ENCODE assay signal across 2 cellular contexts in genomic region chr19:33040994-33041827, GRCh38.
TF ChIP-seq lines count a peak whose summit lies in the region.

No MANE protein-coding gene starts in this region.

TF ChIP-seq in HCT116, 20 proteins besides CTCF, POLR2A, EP300 and RAD21:
- TF ChIP-seq SIN3A (IDR thresholded peaks at IDR 0.05; ENCODE audit: low read depth) (peak; percentile 59), ELF1 (IDR thresholded peaks at IDR 0.05; ENCODE audit: borderline replicate concordance, low read depth) (no peak), CEBPB (IDR thresholded peaks at IDR 0.05; ENCODE audit: low read depth) (peak; percentile 40; the same call in 1 of the 2 replicates), ATF3 (IDR thresholded peaks at IDR 0.05) (no peak), SRF (IDR thresholded peaks at IDR 0.05; ENCODE audit: low read depth) (no peak), EZH2phosphoT487 (IDR thresholded peaks at IDR 0.05; ENCODE audit: borderline replicate concordance) (no peak), EGR1 (IDR thresholded peaks at IDR 0.05; ENCODE audit: low read depth) (no peak), POLR2AphosphoS5 (IDR thresholded peaks at IDR 0.05; ENCODE audit: low read depth, low read length) (peak; percentile 56), YY1 (IDR thresholded peaks at IDR 0.05; ENCODE audit: extremely low read depth, insufficient replicate concordance, low read depth, low read length) (no peak), CBX3 (IDR thresholded peaks at IDR 0.05; ENCODE audit: low read depth) (peak; percentile 69; the same call in 1 of the 2 replicates), ZNF274 (IDR thresholded peaks at IDR 0.05; ENCODE audit: low read depth, low read length) (no peak), SP1 (IDR thresholded peaks at IDR 0.05; ENCODE audit: low read depth) (peak; percentile 89), TCF7L2 (IDR thresholded peaks at IDR 0.05; ENCODE audit: borderline replicate concordance, extremely low read depth, insufficient read depth, insufficient read length) (no peak), FOSL1 (IDR thresholded peaks at IDR 0.05; ENCODE audit: low read depth) (peak; percentile 66), JUND (IDR thresholded peaks at IDR 0.05) (peak; percentile 76), EZH2 (IDR thresholded peaks at IDR 0.05) (no peak), ZFX (IDR thresholded peaks at IDR 0.05) (0 out of 2 replicates have a peak, but pooled peaks have one; percentile 13), MAX (IDR thresholded peaks at IDR 0.05) (0 out of 2 replicates have a peak, but pooled peaks have one; percentile 30)
- TF ChIP-seq, protein P1, sequence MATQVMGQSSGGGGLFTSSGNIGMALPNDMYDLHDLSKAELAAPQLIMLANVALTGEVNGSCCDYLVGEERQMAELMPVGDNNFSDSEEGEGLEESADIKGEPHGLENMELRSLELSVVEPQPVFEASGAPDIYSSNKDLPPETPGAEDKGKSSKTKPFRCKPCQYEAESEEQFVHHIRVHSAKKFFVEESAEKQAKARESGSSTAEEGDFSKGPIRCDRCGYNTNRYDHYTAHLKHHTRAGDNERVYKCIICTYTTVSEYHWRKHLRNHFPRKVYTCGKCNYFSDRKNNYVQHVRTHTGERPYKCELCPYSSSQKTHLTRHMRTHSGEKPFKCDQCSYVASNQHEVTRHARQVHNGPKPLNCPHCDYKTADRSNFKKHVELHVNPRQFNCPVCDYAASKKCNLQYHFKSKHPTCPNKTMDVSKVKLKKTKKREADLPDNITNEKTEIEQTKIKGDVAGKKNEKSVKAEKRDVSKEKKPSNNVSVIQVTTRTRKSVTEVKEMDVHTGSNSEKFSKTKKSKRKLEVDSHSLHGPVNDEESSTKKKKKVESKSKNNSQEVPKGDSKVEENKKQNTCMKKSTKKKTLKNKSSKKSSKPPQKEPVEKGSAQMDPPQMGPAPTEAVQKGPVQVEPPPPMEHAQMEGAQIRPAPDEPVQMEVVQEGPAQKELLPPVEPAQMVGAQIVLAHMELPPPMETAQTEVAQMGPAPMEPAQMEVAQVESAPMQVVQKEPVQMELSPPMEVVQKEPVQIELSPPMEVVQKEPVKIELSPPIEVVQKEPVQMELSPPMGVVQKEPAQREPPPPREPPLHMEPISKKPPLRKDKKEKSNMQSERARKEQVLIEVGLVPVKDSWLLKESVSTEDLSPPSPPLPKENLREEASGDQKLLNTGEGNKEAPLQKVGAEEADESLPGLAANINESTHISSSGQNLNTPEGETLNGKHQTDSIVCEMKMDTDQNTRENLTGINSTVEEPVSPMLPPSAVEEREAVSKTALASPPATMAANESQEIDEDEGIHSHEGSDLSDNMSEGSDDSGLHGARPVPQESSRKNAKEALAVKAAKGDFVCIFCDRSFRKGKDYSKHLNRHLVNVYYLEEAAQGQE (IDR thresholded peaks at IDR 0.05; ENCODE audit: low read depth): no peak
- TF ChIP-seq, protein P2, sequence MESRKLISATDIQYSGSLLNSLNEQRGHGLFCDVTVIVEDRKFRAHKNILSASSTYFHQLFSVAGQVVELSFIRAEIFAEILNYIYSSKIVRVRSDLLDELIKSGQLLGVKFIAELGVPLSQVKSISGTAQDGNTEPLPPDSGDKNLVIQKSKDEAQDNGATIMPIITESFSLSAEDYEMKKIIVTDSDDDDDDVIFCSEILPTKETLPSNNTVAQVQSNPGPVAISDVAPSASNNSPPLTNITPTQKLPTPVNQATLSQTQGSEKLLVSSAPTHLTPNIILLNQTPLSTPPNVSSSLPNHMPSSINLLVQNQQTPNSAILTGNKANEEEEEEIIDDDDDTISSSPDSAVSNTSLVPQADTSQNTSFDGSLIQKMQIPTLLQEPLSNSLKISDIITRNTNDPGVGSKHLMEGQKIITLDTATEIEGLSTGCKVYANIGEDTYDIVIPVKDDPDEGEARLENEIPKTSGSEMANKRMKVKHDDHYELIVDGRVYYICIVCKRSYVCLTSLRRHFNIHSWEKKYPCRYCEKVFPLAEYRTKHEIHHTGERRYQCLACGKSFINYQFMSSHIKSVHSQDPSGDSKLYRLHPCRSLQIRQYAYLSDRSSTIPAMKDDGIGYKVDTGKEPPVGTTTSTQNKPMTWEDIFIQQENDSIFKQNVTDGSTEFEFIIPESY (IDR thresholded peaks at IDR 0.05; ENCODE audit: extremely low read depth, insufficient replicate concordance, low read length): no peak
TF ChIP-seq in HCT116: peak in this region for 9.

TF ChIP-seq in HEK293T, 16 proteins besides CTCF, POLR2A, EP300 and RAD21:
- TF ChIP-seq ZNF384 (IDR thresholded peaks at IDR 0.05): no peak
- TF ChIP-seq ARNT (IDR thresholded peaks at IDR 0.05): no peak
- TF ChIP-seq FOXA1 (IDR thresholded peaks at IDR 0.05): no peak
- no peak for TF ChIP-seq ELF4 (IDR thresholded peaks at IDR 0.05)
TF ChIP-seq in HEK293T: peak in this region for 0.
